In the genomic region with DNA sequence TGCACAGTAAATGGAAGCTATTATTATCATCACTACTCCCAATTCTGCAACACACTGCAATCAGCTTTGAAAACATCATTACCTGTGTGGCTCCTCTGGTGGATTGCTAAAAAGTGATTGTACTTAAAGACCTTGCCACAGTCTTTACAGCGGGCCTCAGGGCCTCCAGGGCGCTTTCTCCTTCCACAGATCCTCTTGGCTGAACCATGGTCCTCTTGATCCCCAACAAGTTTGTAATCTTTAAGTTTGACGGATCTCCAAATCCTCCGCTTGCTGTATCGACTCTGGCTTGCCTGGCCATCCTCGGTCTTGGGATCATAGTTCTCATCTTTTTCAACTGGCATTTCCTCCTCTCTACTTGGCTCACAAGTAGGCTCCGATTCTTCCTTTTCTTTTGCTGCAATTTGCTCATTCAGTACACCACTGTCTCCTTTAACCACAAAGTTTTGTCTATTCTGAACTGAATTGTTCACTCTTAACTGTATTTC, we compare ENCODE assay signal across 12 cellular contexts. TPM values are rescaled to one million over a fixed set of nuclear protein-coding genes. Genes with fewer than 3 reads are reported as not detected.
DNase-seq lines count a peak whose midpoint lies in the region; ATAC-seq and TF ChIP-seq lines count a peak whose summit lies in the region.
"Had no signal": no experiment of that assay in that cellular context is flagged by ENCODE, and none has a peak within 500 bp of the region (broad histone marks: within the 10 kb centered on the region; RNA-seq: fewer than 3 reads in every experiment).

No MANE protein-coding gene starts in this region.

- peaks cover 35% of the 10 kb centered on the region for H3K36me3 Mint-ChIP-seq in Calu3 (ENCODE audit: insufficient read depth, unreplicated experiment)
- H3K36me3 Mint-ChIP-seq in natural killer cell treated with Interleukin-12 subunit alpha and Interleukin-12 subunit beta and Interleukin-15 and Interleukin-18, amount 100 ng/mL, for 72 hours = peaks cover 31% of the 10 kb centered on the region

- H3K27me3 ChIP-seq in Karpas-422 (ENCODE audit: low read length) (no peaks in the 10 kb centered on the region), mammary epithelial cell (ENCODE audit: insufficient read depth, low read length) (no peaks in the 10 kb centered on the region), WERI-Rb-1 (ENCODE audit: insufficient read depth, low read depth, severe bottlenecking) (no peaks in the 10 kb centered on the region)

- in situ Hi-C loops in mammary epithelial cell (cut with MboI; ENCODE audit: low sequenced_read_pairs in 2 of 2) = no loop called here

- intact Hi-C loops in Calu3 (cut with micrococcal nuclease; ENCODE audit: unreplicated experiment) (no loop called here), mammary epithelial cell (cut with micrococcal nuclease) (no loop called here)

- CTCF ChIA-PET in Calu3 (lab: Charles Lee) = no interaction called here
- CTCF ChIA-PET in mammary epithelial cell (lab: Charles Lee; ENCODE audit: low non-redundant PET) = no interaction called here
- CTCF ChIA-PET in GM10248 (lab: Yijun Ruan, JAX) = interaction anchor here (0.6 to 2.0 kb wide), 6 partner anchors 17 to 559 kb away, joined by 3 to 6 read pairs (median 3); a partner anchor contains a TSS

- dilution Hi-C loops in mammary epithelial cell (cut with HindIII; ENCODE audit: low sequenced_read_pairs) = no loop called here

- no peaks in the 10 kb centered on the region for H3K9me3 Mint-ChIP-seq in Calu3 (ENCODE audit: low read depth, unreplicated experiment)
- H3K9me3 Mint-ChIP-seq in natural killer cell treated with Interleukin-12 subunit alpha and Interleukin-12 subunit beta and Interleukin-15 and Interleukin-18, amount 100 ng/mL, for 72 hours = no peaks in the 10 kb centered on the region

- TF ChIP-seq CTCF in Calu3 (IDR thresholded peaks at IDR 0.05; ENCODE audit: unreplicated experiment) (no peak), mammary epithelial cell (conservative IDR thresholded peaks at IDR 0.05 in 1 of 2, IDR thresholded peaks at IDR 0.05 in 1 of 2; ENCODE audit: extremely low read depth in 1 of 2, insufficient read depth in 1 of 2, low read depth in 1 of 2, low read length in 2 of 2) (no peak), GM10248 (IDR thresholded peaks at IDR 0.05; ENCODE audit: control extremely low read depth, extremely low read depth, low read depth, missing control alignments) (no peak), WERI-Rb-1 (IDR thresholded peaks at IDR 0.05; ENCODE audit: low read depth, low read length) (no peak)

- WGBS in mammary epithelial cell (ENCODE audit: low coverage, missing lambda C conversion rate) = over 99% methylated on average over 7 of the region's 7 CpGs

- H2AFZ ChIP-seq in Karpas-422 (ENCODE audit: low read length) (no peak overlapping the region), mammary epithelial cell (ENCODE audit: low read depth, low read length) (no peak overlapping the region)

- DNase-seq in Calu3 (no peak), Karpas-422 (no peak), mammary epithelial cell (no peak), middle frontal gyrus (ENCODE audit: extremely low spot score, low spot score) (no peak), GM10248 (ENCODE audit: extremely low spot score) (no peak), WERI-Rb-1 (no peak)
- DNase-seq in natural killer cell treated with Interleukin-12 subunit alpha and Interleukin-12 subunit beta and Interleukin-15 and Interleukin-18, amount 100 ng/mL, for 72 hours (ENCODE audit: low spot score) = no peak
- DNase-seq in activated CD4-positive, CD25-positive, alpha-beta regulatory T cell (lab: John Stamatoyannopoulos, UW) = no peak
- DNase-seq: DMS79, left cardiac atrium, NCI-H187 had no signal

- H3K79me2 ChIP-seq in Karpas-422 (ENCODE audit: low read length) (peaks cover 65% of the 10 kb centered on the region), mammary epithelial cell (ENCODE audit: insufficient read depth, low read length) (peaks cover 61% of the 10 kb centered on the region)

- POLR2A ChIA-PET in GM10248 (lab: Yijun Ruan, JAX) = interaction anchor here (0.6 kb wide), 1 partner anchor 910 kb away, joined by 5 read pairs; no protein-coding TSS in a partner anchor

- peak overlapping the region; percentile 86 for H3K4me3 Mint-ChIP-seq in Calu3 (ENCODE audit: low read depth, unreplicated experiment)
- peak overlapping the region; percentile 97 for H3K4me3 Mint-ChIP-seq in natural killer cell treated with Interleukin-12 subunit alpha and Interleukin-12 subunit beta and Interleukin-15 and Interleukin-18, amount 100 ng/mL, for 72 hours

- no peak overlapping the region for H3K27ac ChIP-seq in Karpas-422 (ENCODE audit: low read length)
- H3K27ac ChIP-seq in mammary epithelial cell (ENCODE audit: insufficient read depth, low read depth, low read length) = no peak overlapping the region
- H3K27ac ChIP-seq in WERI-Rb-1 = no peak overlapping the region

- peak overlapping the region; percentile 94; the same call in 1 of the 2 replicates for H3K9ac ChIP-seq in Karpas-422 (ENCODE audit: low read length)
- H3K9ac ChIP-seq in mammary epithelial cell (ENCODE audit: insufficient read depth, low read length) = no peak overlapping the region

- H3K27ac Mint-ChIP-seq in Calu3 (ENCODE audit: unreplicated experiment) = no peak overlapping the region
- H3K27ac Mint-ChIP-seq in natural killer cell treated with Interleukin-12 subunit alpha and Interleukin-12 subunit beta and Interleukin-15 and Interleukin-18, amount 100 ng/mL, for 72 hours = no peak overlapping the region

- peaks cover 14% of the 10 kb centered on the region; the same call in 1 of the 2 replicates for H3K36me3 ChIP-seq in Karpas-422 (ENCODE audit: insufficient read depth, low read length)
- peaks cover 11% of the 10 kb centered on the region for H3K36me3 ChIP-seq in mammary epithelial cell (ENCODE audit: insufficient read depth, low read length)
- peaks cover 53% of the 10 kb centered on the region for H3K36me3 ChIP-seq in WERI-Rb-1

- peaks cover 45% of the 10 kb centered on the region for H3K4me1 Mint-ChIP-seq in Calu3 (ENCODE audit: low read depth, unreplicated experiment)
- H3K4me1 Mint-ChIP-seq in natural killer cell treated with Interleukin-12 subunit alpha and Interleukin-12 subunit beta and Interleukin-15 and Interleukin-18, amount 100 ng/mL, for 72 hours (ENCODE audit: low read depth in 2 of 2) = peaks cover 47 to 61% of the 10 kb centered on the region in 2 donors

- H3K4me1 ChIP-seq in Karpas-422 (ENCODE audit: low read length) (peaks cover 48% of the 10 kb centered on the region), mammary epithelial cell (ENCODE audit: insufficient read depth, low read length) (peaks cover 16% of the 10 kb centered on the region)

- no peaks in the 10 kb centered on the region for H3K27me3 Mint-ChIP-seq in Calu3 (ENCODE audit: unreplicated experiment)
- H3K27me3 Mint-ChIP-seq in natural killer cell treated with Interleukin-12 subunit alpha and Interleukin-12 subunit beta and Interleukin-15 and Interleukin-18, amount 100 ng/mL, for 72 hours = no peaks in the 10 kb centered on the region

- BruUV-seq in Calu3 (replicated peaks; lab: Mats Ljungman, UMichigan) (TSS peak; percentile 51), mammary epithelial cell (replicated peaks; lab: Mats Ljungman, UMichigan) (TSS peak; percentile 47)

- H3K4me2 ChIP-seq in Karpas-422 (ENCODE audit: low read depth, low read length, poor library complexity, severe bottlenecking) = peak overlapping the region; percentile 93
- H3K4me2 ChIP-seq in mammary epithelial cell (ENCODE audit: insufficient read depth, low read depth, low read length) = peak overlapping the region; percentile 6

- H3K9me2 ChIP-seq in Karpas-422 (replicated peaks; ENCODE audit: insufficient read depth, low read length) = no peaks in the 10 kb centered on the region

- ATAC-seq in natural killer cell treated with Interleukin-12 subunit alpha and Interleukin-12 subunit beta and Interleukin-15 and Interleukin-18, amount 100 ng/mL, for 72 hours = no peak
- ATAC-seq: activated CD4-positive, CD25-positive, alpha-beta regulatory T cell treated with anti-CD3 and anti-CD28 coated beads, Interleukin-2, amount 50 U/mL, for 24 hours; left cardiac atrium had no signal

- H4K20me1 ChIP-seq in Karpas-422 (ENCODE audit: insufficient read depth, low read depth, low read length) = peaks cover 12% of the 10 kb centered on the region; the same call in 1 of the 2 replicates
- no peaks in the 10 kb centered on the region for H4K20me1 ChIP-seq in mammary epithelial cell (ENCODE audit: insufficient read depth, low read length)

- H3K9me3 ChIP-seq in Karpas-422 (ENCODE audit: low read length) (no peaks in the 10 kb centered on the region), mammary epithelial cell (replicated peaks; ENCODE audit: insufficient read depth, low read length) (no peaks in the 10 kb centered on the region), WERI-Rb-1 (ENCODE audit: severe bottlenecking) (no peaks in the 10 kb centered on the region)

- H3K4me3 ChIP-seq in Karpas-422 (ENCODE audit: low read length) (peak overlapping the region; percentile 88), mammary epithelial cell (replicated peaks in 1 of 3; ENCODE audit: insufficient read depth in 1 of 3, low read depth in 2 of 3, low read length in 3 of 3) (no peak overlapping the region), WERI-Rb-1 (ENCODE audit: low read depth, low read length) (no peak overlapping the region)

RNA-seq across cellular contexts. Expression of a gene that starts 2.0 kb away (rescaled TPM):
- total RNA-seq in Calu3 (2022) (11.2 and 11.5 TPM in 2 replicates), mammary epithelial cell (10 to 100 TPM in 1 of 2 donors, 1 to 10 TPM in 1; 7.9 to 10.0 TPM)
- 10.4 and 18.5 TPM in 2 replicates for total RNA-seq in Karpas-422 (2014; rRNA removed; shearing (Covaris generic); ENCODE audit: low replicate concordance)
- 3.4 TPM for polyA plus RNA-seq in mammary epithelial cell
- 5.7 TPM for polyA minus RNA-seq in mammary epithelial cell
- 1 to 10 TPM; 9.8 to 9.9 TPM for total RNA-seq in natural killer cell treated with Interleukin-12 subunit alpha and Interleukin-12 subunit beta and Interleukin-15 and Interleukin-18, amount 100 ng/mL, for 72 hours

RNA-seq across cellular contexts. Expression of a gene that starts 25.5 kb away (rescaled TPM):
- total RNA-seq in Calu3 (2022) (22.5 and 25.4 TPM in 2 replicates), mammary epithelial cell (10 to 100 TPM; 36.3 to 44.0 TPM)
- 59.4 and 71.6 TPM in 2 replicates for total RNA-seq in Karpas-422 (2014; rRNA removed; shearing (Covaris generic); ENCODE audit: low replicate concordance)
- 18.3 TPM for polyA plus RNA-seq in mammary epithelial cell
- 27.0 TPM for polyA minus RNA-seq in mammary epithelial cell
- total RNA-seq in natural killer cell treated with Interleukin-12 subunit alpha and Interleukin-12 subunit beta and Interleukin-15 and Interleukin-18, amount 100 ng/mL, for 72 hours = 10 to 100 TPM; 18.9 to 29.0 TPM

RNA-seq across cellular contexts. Expression of a gene that starts 40.5 kb away (rescaled TPM):
- 15.9 and 17.3 TPM in 2 replicates for total RNA-seq in Calu3 (2022)
- total RNA-seq in Karpas-422 (2014; rRNA removed; shearing (Covaris generic); ENCODE audit: low replicate concordance) = 14.1 and 19.4 TPM in 2 replicates
- 10 to 100 TPM; 11.3 to 11.7 TPM for total RNA-seq in mammary epithelial cell
- polyA plus RNA-seq in mammary epithelial cell = 19.5 TPM
- polyA minus RNA-seq in mammary epithelial cell = 52.3 TPM
- 10 to 100 TPM; 10.3 to 11.4 TPM for total RNA-seq in natural killer cell treated with Interleukin-12 subunit alpha and Interleukin-12 subunit beta and Interleukin-15 and Interleukin-18, amount 100 ng/mL, for 72 hours

RNA-seq across cellular contexts. Expression of a gene that starts 40.6 kb away (rescaled TPM):
- 2.5 and 2.6 TPM in 2 replicates for total RNA-seq in Calu3 (2022)
- total RNA-seq in Karpas-422 (2014; rRNA removed; shearing (Covaris generic); ENCODE audit: low replicate concordance) = 0.54 TPM in 1 of 2 replicates, not detected in the other
- total RNA-seq in mammary epithelial cell = 1 to 10 TPM in 1 of 2 donors, under 1 TPM in 1; 0.61 to 4.2 TPM
- 0.45 TPM for polyA plus RNA-seq in mammary epithelial cell
- polyA minus RNA-seq in mammary epithelial cell = not detected
- not detected for total RNA-seq in natural killer cell treated with Interleukin-12 subunit alpha and Interleukin-12 subunit beta and Interleukin-15 and Interleukin-18, amount 100 ng/mL, for 72 hours
